In genomic region chr1:233394860-233395717, GRCh38 we compare ENCODE assay signal across 9 cellular contexts.
DNase-seq lines count a peak whose midpoint lies in the region; ATAC-seq and TF ChIP-seq lines count a peak whose summit lies in the region.
"Had no signal": no experiment of that assay in that cellular context is flagged by ENCODE, and none has a peak within 500 bp of the region (broad histone marks: within the 10 kb centered on the region; RNA-seq: fewer than 3 reads in every experiment).

No MANE protein-coding gene starts in this region.

- H3K36me3 ChIP-seq in endodermal cell (ENCODE audit: control insufficient read depth, insufficient read depth, low read length) (no peaks in the 10 kb centered on the region), gastrocnemius medialis (no peaks in the 10 kb centered on the region)
- H3K36me3 ChIP-seq: BLaER1 had no signal

- peaks cover 6% of the 10 kb centered on the region for H3K9me3 Mint-ChIP-seq in endodermal cell
- H3K9me3 Mint-ChIP-seq in memory B cell, result no peaks in the 10 kb centered on the region

- TF ChIP-seq CTCF in NB4 (IDR thresholded peaks at IDR 0.05; ENCODE audit: low read depth, low read length) (peak; percentile 79), endodermal cell (conservative IDR thresholded peaks at IDR 0.05) (peak; percentile 94), gastrocnemius medialis (IDR thresholded peaks at IDR 0.05 in 4 of 5, conservative IDR thresholded peaks at IDR 0.05 in 1 of 5) (peak in 1 of 5 experiments; percentile 19)

- H3K27me3 Mint-ChIP-seq in endodermal cell (ENCODE audit: insufficient read depth), result no peaks in the 10 kb centered on the region
- peaks cover 11% of the 10 kb centered on the region for H3K27me3 Mint-ChIP-seq in memory B cell

- TF ChIP-seq POLR2A in NB4 (IDR thresholded peaks at IDR 0.05; ENCODE audit: extremely low read depth, insufficient read length), result no peak
- TF ChIP-seq POLR2A in gastrocnemius medialis (IDR thresholded peaks at IDR 0.05), result no peak

- peaks cover 2% of the 10 kb centered on the region for H3K4me1 ChIP-seq in endodermal cell (ENCODE audit: control insufficient read depth, insufficient read depth, low read length)
- H3K4me1 ChIP-seq in gastrocnemius medialis, result no peaks in the 10 kb centered on the region
- H3K4me1 ChIP-seq: BLaER1 had no signal

- in situ Hi-C loops in gastrocnemius medialis (cut with MboI; ENCODE audit: low sequenced_read_pairs in 4 of 4), result no loop called here

- intact Hi-C loops in gastrocnemius medialis (cut with DNase I; ENCODE audit: low total_unique reads), result loop anchor here (10.0 kb wide), 1 partner anchor 670 kb away; no protein-coding TSS in a partner anchor

- H3K4me3 Mint-ChIP-seq in endodermal cell, result no peak overlapping the region
- no peak overlapping the region for H3K4me3 Mint-ChIP-seq in memory B cell

- no peak overlapping the region for H3K27ac Mint-ChIP-seq in endodermal cell
- H3K27ac Mint-ChIP-seq in memory B cell, result no peak overlapping the region

- ATAC-seq in GM21723 (IDR thresholded peaks at IDR 0.05; ENCODE audit: unreplicated experiment) (peak; percentile 88), memory B cell (ENCODE audit: low read depth) (peak; percentile 54), gastrocnemius medialis (no peak)

- no peaks in the 10 kb centered on the region for H3K9me3 ChIP-seq in endodermal cell (ENCODE audit: control insufficient read depth, low read length)
- H3K9me3 ChIP-seq in gastrocnemius medialis, result no peaks in the 10 kb centered on the region
- H3K9me3 ChIP-seq: BLaER1 had no signal

- WGBS in endodermal cell (ENCODE audit: insufficient coverage in 1 of 2, insufficient read length in 1 of 2), 2 experiments, result 77 to 95% methylated on average over 9 to 13 of the region's 13 CpGs

- H3K9ac ChIP-seq in endodermal cell (ENCODE audit: extremely low read depth, low read length, poor library complexity, severe bottlenecking), result no peak overlapping the region
- H3K9ac ChIP-seq: BLaER1 had no signal

- DNase-seq in NCI-H2196 (lab: John Stamatoyannopoulos, UW; ENCODE audit: unreplicated experiment), result peak; percentile 48
- no peak for DNase-seq in NCI-H2196 treated with DMSO at 0.1 percent for 48 hours (lab: John Stamatoyannopoulos, UW; ENCODE audit: unreplicated experiment)
- DNase-seq in NB4 (ENCODE audit: low read depth), result peak; percentile 59
- DNase-seq in SIG-M5 treated with dmso at 0.1 percent for 504 hours (lab: John Stamatoyannopoulos, UW; ENCODE audit: unreplicated experiment), result peak; percentile 86
- peak; percentile 74 for DNase-seq in endodermal cell
- peak in 1 of 2 donors; percentile 15 for DNase-seq in memory B cell (ENCODE audit: low spot score in 2 of 2)
- DNase-seq in gastrocnemius medialis, result no peak

- H3K4me3 ChIP-seq in NB4 (ENCODE audit: low read depth, low read length), result no peak overlapping the region
- H3K4me3 ChIP-seq in endodermal cell (ENCODE audit: low read length), result no peak overlapping the region
- H3K4me3 ChIP-seq in gastrocnemius medialis, result no peak overlapping the region
- H3K4me3 ChIP-seq: BLaER1 had no signal

- H3K27me3 ChIP-seq in endodermal cell (ENCODE audit: control insufficient read depth, insufficient read depth, low read length, poor library complexity, severe bottlenecking) (no peaks in the 10 kb centered on the region), gastrocnemius medialis (no peaks in the 10 kb centered on the region)
- H3K27me3 ChIP-seq: BLaER1 had no signal

- H3K36me3 Mint-ChIP-seq in endodermal cell (ENCODE audit: low read depth), result no peaks in the 10 kb centered on the region
- no peaks in the 10 kb centered on the region for H3K36me3 Mint-ChIP-seq in memory B cell

- H3K27ac ChIP-seq in endodermal cell (ENCODE audit: low read depth, low read length) (no peak overlapping the region), gastrocnemius medialis (no peak overlapping the region)
- H3K27ac ChIP-seq: BLaER1 had no signal

- H3K4me1 Mint-ChIP-seq in endodermal cell (peaks cover 10% of the 10 kb centered on the region), memory B cell (no peaks in the 10 kb centered on the region)

Comparison
In these comparisons a context has a peak if more than half of its experiments do, and no peak if none do; other contexts are left out.
1. DNase-seq: peak in NCI-H2196 (single experiment), NB4 (single experiment), SIG-M5 treated with dmso at 0.1 percent for 504 hours (single experiment) and endodermal cell (single experiment); none in NCI-H2196 treated with DMSO at 0.1 percent for 48 hours (single experiment) and gastrocnemius medialis (0 of 2).
2. ATAC-seq: peak in GM21723 (single experiment) and memory B cell (single experiment); none in gastrocnemius medialis (0 of 2).